ENCODE assay signal across 1 cellular context in genomic region chr7:96358236-96358971, GRCh38.
TF ChIP-seq lines count a peak whose summit lies in the region.
"Not testable (repeated sequence)": the region's sequence is repeated elsewhere in the genome, so short reads cannot be mapped to it uniquely, and the experiment has no call there.

No MANE protein-coding gene starts in this region.

TF ChIP-seq in K562, 482 proteins besides CTCF, POLR2A, EP300 and RAD21 (continued from another document):
- TF ChIP-seq PRDM10 (IDR thresholded peaks at IDR 0.05; ENCODE audit: partially characterized antibody) (peak; percentile 90), CSDE1 (IDR thresholded peaks at IDR 0.05) (peak; percentile 63; a peak in 1 of 4 replicates), ATF7 (IDR thresholded peaks at IDR 0.05) (peak; percentile 26; the same call in 1 of the 2 replicates), NR4A1 (tag; IDR thresholded peaks at IDR 0.05) (0 out of 2 replicates have a peak, but pooled peaks have one; percentile 34), NFIC (IDR thresholded peaks at IDR 0.05) (peak; percentile 33)
- not testable (repeated sequence) for TF ChIP-seq NR4A1 (CRISPR knock-in tag; IDR thresholded peaks at IDR 0.05)
